Comparison of ENCODE assay signal across 13 cellular contexts in genomic region chr2:176879596-176879995, GRCh38.
"Had no signal": no experiment of that assay in that cellular context is flagged by ENCODE, and none has a peak within 500 bp of the region (broad histone marks: within the 10 kb centered on the region; RNA-seq: fewer than 3 reads in every experiment).

No MANE protein-coding gene starts in this region.

- H3K4me3 ChIP-seq: colonic mucosa, left lung, pancreas, stomach, thoracic aorta had no signal

- H3K27ac ChIP-seq: colonic mucosa, left lung, pancreas, stomach, thoracic aorta had no signal

- H3K27me3 ChIP-seq: colonic mucosa, left lung, stomach had no signal

- H3K36me3 ChIP-seq: colonic mucosa, left lung, pancreas, stomach, thoracic aorta had no signal

- H3K9me3 ChIP-seq: colonic mucosa, left lung, pancreas, stomach, thoracic aorta had no signal

- ATAC-seq: activated CD4-positive, CD25-positive, alpha-beta regulatory T cell treated with anti-CD3 and anti-CD28 coated beads, Interleukin-2, amount 50 U/mL, for 24 hours; left lung; pancreas; sciatic nerve had no signal

- DNase-seq: activated CD4-positive, alpha-beta T cell treated with anti-CD3 and anti-CD28 coated beads, Interleukin-2, amount 50 U/mL, for 1 hour; activated naive CD8-positive, alpha-beta T cell treated with anti-CD3 and anti-CD28 coated beads for 36 hours; amygdala; central memory CD4-positive, alpha-beta T cell; colonic mucosa; left lung; mammary epithelial cell; pancreas; stomach had no signal

- H3K4me1 ChIP-seq: colonic mucosa, left lung, pancreas, stomach had no signal

- FAIRE-seq: islet of Langerhans, pancreas had no signal
